ENCODE assay signal across 1 cellular context in genomic region chr1:21334214-21335087, GRCh38.
TF ChIP-seq lines count a peak whose summit lies in the region.

No MANE protein-coding gene starts in this region.

TF ChIP-seq in HepG2, 621 proteins besides CTCF, POLR2A, EP300 and RAD21 (continued from another document):
- TF ChIP-seq ZBTB43 (CRISPR knock-in tag; conservative IDR thresholded peaks at IDR 0.05) (no peak), ZNF749 (CRISPR knock-in tag; IDR thresholded peaks at IDR 0.05; ENCODE audit: borderline replicate concordance) (no peak), TEAD3 (CRISPR knock-in tag; optimal IDR thresholded peaks at IDR 0.05; ENCODE audit: borderline replicate concordance) (no peak), ZNF281 (CRISPR knock-in tag; IDR thresholded peaks at IDR 0.05; ENCODE audit: borderline replicate concordance) (no peak), NFRKB (IDR thresholded peaks at IDR 0.05) (no peak), GFI1 (CRISPR knock-in tag; IDR thresholded peaks at IDR 0.05; ENCODE audit: borderline replicate concordance) (no peak), CEBPG (CRISPR knock-in tag; IDR thresholded peaks at IDR 0.05) (no peak), ZNF318 (CRISPR knock-in tag; IDR thresholded peaks at IDR 0.05) (no peak), BRD4 (CRISPR knock-in tag; IDR thresholded peaks at IDR 0.05) (no peak; the same call in 1 of the 2 replicates), RFXAP (CRISPR knock-in tag; IDR thresholded peaks at IDR 0.05; ENCODE audit: borderline replicate concordance) (no peak), SOX13 (IDR thresholded peaks at IDR 0.05) (no peak), SOX13 (CRISPR knock-in tag; conservative IDR thresholded peaks at IDR 0.05 in 1 of 2, IDR thresholded peaks at IDR 0.05 in 1 of 2) (peak in 1 of 2 experiments; percentile 9; a peak in 1 of 4 replicates), GTF3A (CRISPR knock-in tag; conservative IDR thresholded peaks at IDR 0.05) (no peak), NFE2 (CRISPR knock-in tag; IDR thresholded peaks at IDR 0.05) (no peak), MIER2 (CRISPR knock-in tag; IDR thresholded peaks at IDR 0.05) (no peak), ZMYM2 (CRISPR knock-in tag; IDR thresholded peaks at IDR 0.05) (no peak), YY1 (IDR thresholded peaks at IDR 0.05; ENCODE audit: insufficient read depth, insufficient replicate concordance, low read depth, low read length) (no peak), ZNF710 (CRISPR knock-in tag; IDR thresholded peaks at IDR 0.05; ENCODE audit: borderline replicate concordance) (no peak), ZNF138 (CRISPR knock-in tag; IDR thresholded peaks at IDR 0.05; ENCODE audit: low read depth) (no peak), ZNF567 (CRISPR knock-in tag; IDR thresholded peaks at IDR 0.05; ENCODE audit: borderline replicate concordance) (no peak), ZNF253 (CRISPR knock-in tag; IDR thresholded peaks at IDR 0.05; ENCODE audit: borderline replicate concordance) (no peak), FOSL1 (CRISPR knock-in tag; IDR thresholded peaks at IDR 0.05; ENCODE audit: borderline replicate concordance) (no peak), TBL1XR1 (IDR thresholded peaks at IDR 0.05; ENCODE audit: borderline replicate concordance, low read length, partially characterized antibody) (no peak), ZNF766 (CRISPR knock-in tag; IDR thresholded peaks at IDR 0.05; ENCODE audit: borderline replicate concordance) (no peak), NR0B2 (CRISPR knock-in tag; IDR thresholded peaks at IDR 0.05) (no peak), MIXL1 (CRISPR knock-in tag; IDR thresholded peaks at IDR 0.05) (no peak), RFXANK (CRISPR knock-in tag; IDR thresholded peaks at IDR 0.05) (no peak), NR1H2 (CRISPR knock-in tag; IDR thresholded peaks at IDR 0.05; ENCODE audit: borderline replicate concordance, low read depth) (no peak), ZNF431 (CRISPR knock-in tag; IDR thresholded peaks at IDR 0.05; ENCODE audit: borderline replicate concordance, low read depth) (no peak), ZNF124 (CRISPR knock-in tag; IDR thresholded peaks at IDR 0.05) (no peak), ZBTB46 (CRISPR knock-in tag; IDR thresholded peaks at IDR 0.05; ENCODE audit: borderline replicate concordance) (no peak), ZNF598 (CRISPR knock-in tag; IDR thresholded peaks at IDR 0.05; ENCODE audit: borderline replicate concordance) (peak; percentile 79; the same call in 1 of the 2 replicates), KMT2B (CRISPR knock-in tag; IDR thresholded peaks at IDR 0.05) (no peak), FOXP1 (IDR thresholded peaks at IDR 0.05) (no peak), FOXP1 (CRISPR knock-in tag; IDR thresholded peaks at IDR 0.05) (no peak), ZNF331 (CRISPR knock-in tag; IDR thresholded peaks at IDR 0.05) (no peak), ZNF775 (CRISPR knock-in tag; IDR thresholded peaks at IDR 0.05; ENCODE audit: borderline replicate concordance) (no peak), GZF1 (CRISPR knock-in tag; IDR thresholded peaks at IDR 0.05) (no peak), ZFP36L1 (CRISPR knock-in tag; IDR thresholded peaks at IDR 0.05) (no peak), NFIB (CRISPR knock-in tag; IDR thresholded peaks at IDR 0.05; ENCODE audit: borderline replicate concordance) (no peak)
